23 cellular contexts compared by ENCODE assay signal in genomic region chr22:33114570-33114969, GRCh38. TPM values are rescaled to one million over a fixed set of nuclear protein-coding genes. Genes with fewer than 3 reads are reported as not detected.
"Had no signal": no experiment of that assay in that cellular context is flagged by ENCODE, and none has a peak within 500 bp of the region (broad histone marks: within the 10 kb centered on the region; RNA-seq: fewer than 3 reads in every experiment).

No MANE protein-coding gene starts in this region.

- H3K36me3 ChIP-seq: colonic mucosa, gastroesophageal sphincter, neutrophil, pancreas, thyroid gland had no signal

- H3K4me3 ChIP-seq: colonic mucosa, dorsolateral prefrontal cortex, gastroesophageal sphincter, pancreas, psoas muscle, thyroid gland had no signal

- H3K27me3 ChIP-seq: colonic mucosa, dorsolateral prefrontal cortex, gastroesophageal sphincter, neutrophil, pancreas, thyroid gland had no signal

- DNase-seq: activated CD4-positive, alpha-beta memory T cell treated with anti-CD3 and anti-CD28 coated beads for 36 hours; activated CD4-positive, alpha-beta T cell treated with anti-CD3 and anti-CD28 coated beads for 48 hours; activated naive CD4-positive, alpha-beta T cell treated with Interleukin-2 at 50 U/mL for 16 hours; activated naive CD8-positive, alpha-beta T cell treated with anti-CD3 and anti-CD28 coated beads for 36 hours; activated T-cell treated with anti-CD3 and anti-CD28 coated beads, Interleukin-2, amount 50 U/mL, for 48 hours; amniotic stem cell; colonic mucosa; dorsolateral prefrontal cortex; effector memory CD8-positive, alpha-beta T cell; head of caudate nucleus; hypothalamus; left ventricle myocardium superior; pancreas; psoas muscle; right cardiac atrium; substantia nigra; T1000; thyroid gland had no signal

- H3K9me3 ChIP-seq: colonic mucosa, gastroesophageal sphincter, neutrophil, pancreas, psoas muscle, thyroid gland had no signal

- H3K27ac ChIP-seq: colonic mucosa, dorsolateral prefrontal cortex, gastroesophageal sphincter, neutrophil, pancreas, psoas muscle, thyroid gland had no signal

- FAIRE-seq: bronchial epithelial cell, endothelial cell of umbilical vein, pancreas had no signal

- H3K4me1 ChIP-seq: colonic mucosa, gastroesophageal sphincter, pancreas, psoas muscle, thyroid gland had no signal

- ATAC-seq: effector memory CD8-positive, alpha-beta T cell; esophagus mucosa; gastroesophageal sphincter; left ventricle myocardium superior; pancreas; psoas muscle; right cardiac atrium had no signal

RNA-seq across cellular contexts. Expression of gene SYN3, which starts 56.4 kb away (rescaled TPM):
- polyA plus RNA-seq: endothelial cell of umbilical vein had no signal
